In genomic region chr5:115586525-115587146, GRCh38 we compare ENCODE assay signal across 9 cellular contexts. TPM values are rescaled to one million over a fixed set of nuclear protein-coding genes. Genes with fewer than 3 reads are reported as not detected.
DNase-seq lines count a peak whose midpoint lies in the region; ATAC-seq, FAIRE-seq and TF ChIP-seq lines count a peak whose summit lies in the region.
"Had no signal": no experiment of that assay in that cellular context is flagged by ENCODE, and none has a peak within 500 bp of the region (broad histone marks: within the 10 kb centered on the region; RNA-seq: fewer than 3 reads in every experiment).

No MANE protein-coding gene starts in this region.

- H3K9me3 ChIP-seq in Caco-2 (no peaks in the 10 kb centered on the region), small intestine (ENCODE audit: control insufficient read depth, low read depth) (no peaks in the 10 kb centered on the region)

- H3K4me1 Mint-ChIP-seq in Caco-2 (ENCODE audit: low read depth, unreplicated experiment) (no peaks in the 10 kb centered on the region), HFFc6 (ENCODE audit: low read depth) (peaks cover 11% of the 10 kb centered on the region)

- DNase-seq in Caco-2 (peak in 1 of 2 experiments; percentile 5), HFFc6 (peak; percentile 55), RCC 7860 (ENCODE audit: low spot score) (peak; percentile 34), fibroblast of mammary gland (ENCODE audit: low read depth) (peak; percentile 59), small intestine (peak; percentile 39), COR-L47 (lab: John Stamatoyannopoulos, UW) (no peak)
- no peak for DNase-seq in stimulated activated CD4-positive, alpha-beta T cell treated with anti-CD3 and anti-CD28 coated beads, Interleukin-4, amount 100 ng/mL, for 1 hour

- H3K9me3 Mint-ChIP-seq in Caco-2 (ENCODE audit: unreplicated experiment) (no peaks in the 10 kb centered on the region), HFFc6 (no peaks in the 10 kb centered on the region)

- H3K4me3 Mint-ChIP-seq in Caco-2 (ENCODE audit: unreplicated experiment) (no peak overlapping the region), HFFc6 (no peak overlapping the region)

- H3K36me3 ChIP-seq in Caco-2 (ENCODE audit: control insufficient read depth, insufficient read depth, low read length) (no peaks in the 10 kb centered on the region), small intestine (ENCODE audit: control insufficient read depth in 2 of 2, insufficient read depth in 2 of 2, low read length in 2 of 2) (no peaks in the 10 kb centered on the region)

- no peaks in the 10 kb centered on the region for H3K27me3 Mint-ChIP-seq in Caco-2 (ENCODE audit: insufficient read depth, unreplicated experiment)
- H3K27me3 Mint-ChIP-seq in HFFc6 (ENCODE audit: insufficient read depth) = no peaks in the 10 kb centered on the region

- intact Hi-C loops in Caco-2 (cut with micrococcal nuclease; ENCODE audit: unreplicated experiment) = loop anchor here (1.0 to 2.0 kb wide), 3 partner anchors 37 to 488 kb away; no protein-coding TSS in a partner anchor

- H3K4me3 ChIP-seq in Caco-2 (ENCODE audit: low read depth, low read length) = no peak overlapping the region
- H3K4me3 ChIP-seq in fibroblast of mammary gland (ENCODE audit: control insufficient read depth, low read depth, low read length) = no peak overlapping the region
- no peak overlapping the region for H3K4me3 ChIP-seq in small intestine (ENCODE audit: low read depth in 1 of 2, low read length in 2 of 2)

- H3K27me3 ChIP-seq in Caco-2 (replicated peaks; ENCODE audit: control insufficient read depth, insufficient read depth, low read length) (no peaks in the 10 kb centered on the region), small intestine (ENCODE audit: control insufficient read depth in 2 of 2, insufficient read depth in 2 of 2, low read length in 2 of 2) (no peaks in the 10 kb centered on the region)

- ATAC-seq in GM21447 (IDR thresholded peaks at IDR 0.05; ENCODE audit: unreplicated experiment) = no peak

- WGBS in small intestine, 3 donors = 30 to 47% (median 38%) methylated on average over 6 of the region's 6 CpGs

- POLR2A ChIA-PET in Caco-2 (lab: Charles Lee) = no interaction called here

- H3K27ac Mint-ChIP-seq in Caco-2 (ENCODE audit: unreplicated experiment) (no peak overlapping the region), HFFc6 (no peak overlapping the region)

- CTCF ChIA-PET in Caco-2 (lab: Charles Lee) = interaction anchor here (0.7 to 0.9 kb wide), 2 partner anchors 81 to 275 kb away, joined by 4 to 5 read pairs; no protein-coding TSS in a partner anchor

- H3K4me1 ChIP-seq in Caco-2 (no peaks in the 10 kb centered on the region), small intestine (ENCODE audit: control insufficient read depth in 2 of 2, insufficient read depth in 1 of 2, low read depth in 1 of 2, low read length in 1 of 2) (no peaks in the 10 kb centered on the region)

- TF ChIP-seq CTCF in Caco-2 (IDR thresholded peaks at IDR 0.05; ENCODE audit: insufficient read depth in 1 of 2, low read depth in 1 of 2, low read length in 1 of 2, severe bottlenecking in 1 of 2, unreplicated experiment in 1 of 2) (peak; percentile 38 to 60), HFFc6 (IDR thresholded peaks at IDR 0.05) (peak; percentile 89), fibroblast of mammary gland (conservative IDR thresholded peaks at IDR 0.05; ENCODE audit: control insufficient read depth, insufficient read depth, low read depth, low read length) (peak; percentile 50)

- H3K27ac ChIP-seq in small intestine (ENCODE audit: low read depth in 1 of 2, low read length in 1 of 2) = no peak overlapping the region
- H3K27ac ChIP-seq: epithelial cell of prostate had no signal

- no TSS peak for BruUV-seq in Caco-2 (replicated peaks; lab: Mats Ljungman, UMichigan)

- H3K36me3 Mint-ChIP-seq in Caco-2 (ENCODE audit: insufficient read depth, unreplicated experiment) (no peaks in the 10 kb centered on the region), HFFc6 (ENCODE audit: low read depth) (peaks cover 10% of the 10 kb centered on the region; the same call in 1 of the 2 replicates)

- FAIRE-seq in RCC 7860 (lab: Jason Lieb, UNC) (peak; percentile 79), small intestine (lab: Jason Lieb, UNC) (no peak)

RNA-seq across cellular contexts. Expression of gene TICAM2, which starts 15.6 kb away (rescaled TPM):
- total RNA-seq in Caco-2 (2022) = 0.91 TPM in 2 replicates
- 10 to 100 TPM in 4 of 6 experiments, 1 to 10 TPM in 2; 8.3 to 15.9 (median 13.1) TPM for total RNA-seq in HFFc6 (2021; fragmentation: NEBNext Ultra II Directional; extraction: Animal tissue kit (Norgen Biotek cat#: 25700))
- 1 to 10 TPM in 2 of 3 donors, under 1 TPM in 1; 0.27 to 1.6 (median 1.4) TPM for polyA plus RNA-seq in small intestine

RNA-seq across cellular contexts. Expression of gene TMED7, which starts 39.2 kb away (rescaled TPM):
- 71.5 and 73.9 TPM in 2 replicates for total RNA-seq in Caco-2 (2022)
- 100 to 1,000 TPM; 162 to 194 (median 175) TPM for total RNA-seq in HFFc6 (2021; fragmentation: NEBNext Ultra II Directional; extraction: Animal tissue kit (Norgen Biotek cat#: 25700))
- 10 to 100 TPM; 12.7 to 38.4 (median 13.0) TPM for polyA plus RNA-seq in small intestine

RNA-seq across cellular contexts. Expression of gene FEM1C, which starts 42.1 kb away (rescaled TPM):
- total RNA-seq in Caco-2 (2022) = 11.1 and 11.8 TPM in 2 replicates
- total RNA-seq in HFFc6 (2021; fragmentation: NEBNext Ultra II Directional; extraction: Animal tissue kit (Norgen Biotek cat#: 25700)) = 10 to 100 TPM; 12.1 to 15.9 (median 14.9) TPM
- polyA plus RNA-seq in small intestine = 10 to 100 TPM in 2 of 3 donors, 1 to 10 TPM in 1; 7.9 to 12.7 (median 10.3) TPM

Comparison
In these comparisons a context has a peak if more than half of its experiments do, and no peak if none do; other contexts are left out.
1. DNase-seq: peak in HFFc6 (single experiment), RCC 7860 (single experiment), fibroblast of mammary gland (single experiment) and small intestine (single experiment); none in stimulated activated CD4-positive, alpha-beta T cell treated with anti-CD3 and anti-CD28 coated beads, Interleukin-4, amount 100 ng/mL, for 1 hour (single experiment) and COR-L47 (single experiment).
2. Peak in every context shown above with its lines, with median percentiles within 50 percentile points of each other: CTCF ChIP-seq.